1 cellular context compared by ENCODE assay signal in the genomic region with DNA sequence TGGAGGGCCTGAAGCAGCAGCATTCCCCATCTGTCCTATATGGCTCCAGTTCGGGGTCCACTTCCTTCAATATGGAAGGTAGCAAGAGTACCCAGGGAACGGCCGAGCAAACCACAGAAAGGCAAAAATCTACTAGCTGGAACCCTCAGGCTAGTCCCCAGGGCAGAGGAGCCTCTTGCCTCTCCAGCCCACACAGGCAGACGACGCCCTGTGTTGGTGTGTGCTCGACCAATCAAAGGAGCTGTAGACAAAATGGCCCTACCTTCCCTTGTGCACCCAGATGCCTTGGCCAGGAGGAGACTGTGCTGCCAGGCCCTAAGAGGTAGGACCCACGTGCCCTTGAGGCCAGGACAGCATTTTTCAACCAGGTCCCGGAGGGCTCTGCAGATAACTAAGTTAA.
TF ChIP-seq lines count a peak whose summit lies in the region.

No MANE protein-coding gene starts in this region.

TF ChIP-seq in HepG2, 621 proteins besides CTCF, POLR2A, EP300 and RAD21 (continued from another document):
- TF ChIP-seq ZNF18 (CRISPR knock-in tag; IDR thresholded peaks at IDR 0.05; ENCODE audit: insufficient replicate concordance): no peak
- TF ChIP-seq ZNF616 (CRISPR knock-in tag; IDR thresholded peaks at IDR 0.05; ENCODE audit: low read depth): no peak
- TF ChIP-seq MTA3 (CRISPR knock-in tag; IDR thresholded peaks at IDR 0.05): no peak
- TF ChIP-seq SRSF1 (optimal IDR thresholded peaks at IDR 0.05; ENCODE audit: low read depth, low read length): no peak
- TF ChIP-seq EED (CRISPR knock-in tag; IDR thresholded peaks at IDR 0.05): no peak
- no peak for TF ChIP-seq NONO (IDR thresholded peaks at IDR 0.05)
- no peak for TF ChIP-seq NONO (CRISPR knock-in tag; conservative IDR thresholded peaks at IDR 0.05)
- no peak for TF ChIP-seq HCFC1 (IDR thresholded peaks at IDR 0.05; ENCODE audit: low read depth, low read length)
- TF ChIP-seq ZSCAN29 (CRISPR knock-in tag; conservative IDR thresholded peaks at IDR 0.05): no peak
- no peak for TF ChIP-seq MED13 (CRISPR knock-in tag; IDR thresholded peaks at IDR 0.05)
- no peak for TF ChIP-seq IRF9 (CRISPR knock-in tag; IDR thresholded peaks at IDR 0.05; ENCODE audit: borderline replicate concordance)
- TF ChIP-seq ZNF569 (CRISPR knock-in tag; IDR thresholded peaks at IDR 0.05; ENCODE audit: borderline replicate concordance): no peak
- TF ChIP-seq, protein P1, sequence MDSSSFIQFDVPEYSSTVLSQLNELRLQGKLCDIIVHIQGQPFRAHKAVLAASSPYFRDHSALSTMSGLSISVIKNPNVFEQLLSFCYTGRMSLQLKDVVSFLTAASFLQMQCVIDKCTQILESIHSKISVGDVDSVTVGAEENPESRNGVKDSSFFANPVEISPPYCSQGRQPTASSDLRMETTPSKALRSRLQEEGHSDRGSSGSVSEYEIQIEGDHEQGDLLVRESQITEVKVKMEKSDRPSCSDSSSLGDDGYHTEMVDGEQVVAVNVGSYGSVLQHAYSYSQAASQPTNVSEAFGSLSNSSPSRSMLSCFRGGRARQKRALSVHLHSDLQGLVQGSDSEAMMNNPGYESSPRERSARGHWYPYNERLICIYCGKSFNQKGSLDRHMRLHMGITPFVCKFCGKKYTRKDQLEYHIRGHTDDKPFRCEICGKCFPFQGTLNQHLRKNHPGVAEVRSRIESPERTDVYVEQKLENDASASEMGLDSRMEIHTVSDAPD (CRISPR knock-in tag; IDR thresholded peaks at IDR 0.05): no peak
- TF ChIP-seq ZSCAN21 (CRISPR knock-in tag; IDR thresholded peaks at IDR 0.05; ENCODE audit: borderline replicate concordance): no peak
